Comparison of ENCODE assay signal across 19 cellular contexts in genomic region chr13:49754146-49754545, GRCh38. TPM values are rescaled to one million over a fixed set of nuclear protein-coding genes. Genes with fewer than 3 reads are reported as not detected.
DNase-seq lines count a peak whose midpoint lies in the region; ATAC-seq, FAIRE-seq and TF ChIP-seq lines count a peak whose summit lies in the region.
"Had no signal": no experiment of that assay in that cellular context is flagged by ENCODE, and none has a peak within 500 bp of the region (broad histone marks: within the 10 kb centered on the region; RNA-seq: fewer than 3 reads in every experiment).

No MANE protein-coding gene starts in this region.

- H3K9me3 Mint-ChIP-seq in activated T-cell treated with anti-CD3 and anti-CD28 coated beads, Interleukin-2, amount 50 U/mL, for 72 hours: no peaks in the 10 kb centered on the region
- H3K9me3 Mint-ChIP-seq in CD4-positive, CD25-positive, alpha-beta regulatory T cell: no peaks in the 10 kb centered on the region
- no peaks in the 10 kb centered on the region for H3K9me3 Mint-ChIP-seq in glutamatergic neuron (ENCODE audit: unreplicated experiment)
- H3K9me3 Mint-ChIP-seq: CD4-positive, alpha-beta memory T cell; HFFc6 had no signal

- no peaks in the 10 kb centered on the region for H3K9me3 ChIP-seq in CD4-positive, CD25-positive, alpha-beta regulatory T cell (ENCODE audit: control insufficient read depth in 2 of 2, low read length in 2 of 2)
- H3K9me3 ChIP-seq in GM12878 (replicated peaks; ENCODE audit: control insufficient read depth, insufficient read depth, low read length) (no peaks in the 10 kb centered on the region; the same call in 1 of the 3 replicates), right lobe of liver (no peaks in the 10 kb centered on the region)
- H3K9me3 ChIP-seq: A549 had no signal

- no peak for TF ChIP-seq EP300 in GM12878 (IDR thresholded peaks at IDR 0.05; ENCODE audit: borderline replicate concordance in 1 of 2, control insufficient read depth in 1 of 2, low read depth in 2 of 2, low read length in 2 of 2)

- no peak overlapping the region for H3K27ac ChIP-seq in CD4-positive, CD25-positive, alpha-beta regulatory T cell (ENCODE audit: insufficient read depth, low read length, poor library complexity, severe bottlenecking)
- H3K27ac ChIP-seq in GM12878 (ENCODE audit: control insufficient read depth, insufficient read depth) (no peak overlapping the region), right lobe of liver (no peak overlapping the region)
- H3K27ac ChIP-seq: 22Rv1, A549, C4-2B had no signal

- POLR2A ChIA-PET in GM12878 (lab: Charles Lee): interaction anchor here (0.6 to 1.1 kb wide), 2 partner anchors 15 to 39 kb away, joined by 3 read pairs; partner anchors contain the start of gene KPNA3

- no peaks in the 10 kb centered on the region for H3K27me3 Mint-ChIP-seq in activated T-cell treated with anti-CD3 and anti-CD28 coated beads, Interleukin-2, amount 50 U/mL, for 72 hours (ENCODE audit: low read depth)
- no peaks in the 10 kb centered on the region for H3K27me3 Mint-ChIP-seq in CD4-positive, CD25-positive, alpha-beta regulatory T cell
- no peaks in the 10 kb centered on the region for H3K27me3 Mint-ChIP-seq in glutamatergic neuron (ENCODE audit: unreplicated experiment)
- H3K27me3 Mint-ChIP-seq: CD4-positive, alpha-beta memory T cell had no signal

- no peak for ATAC-seq in activated T-cell treated with anti-CD3 and anti-CD28 coated beads, Interleukin-2, amount 50 U/mL, for 72 hours (replicated peaks in 1 of 2)
- no peak for ATAC-seq in CD4-positive, CD25-positive, alpha-beta regulatory T cell (ENCODE audit: low read depth in 2 of 2)
- ATAC-seq in GM12878 (peak; percentile 29; the same call in 1 of the 3 replicates), right lobe of liver (peak; percentile 31 to 85 (median 78)), HG03520 (IDR thresholded peaks at IDR 0.05; ENCODE audit: unreplicated experiment) (no peak)
- ATAC-seq: A549, HCT116 had no signal

- no peak for FAIRE-seq in GM12878 (lab: Jason Lieb, UNC)
- FAIRE-seq: A549 had no signal

- CTCF ChIA-PET in GM12878 (lab: Yijun Ruan, JAX): interaction anchor here (1.1 to 1.4 kb wide), 4 partner anchors 10 to 32 kb away, joined by 3 read pairs; no protein-coding TSS in a partner anchor

- RAD21 ChIA-PET in GM12878 (lab: Charles Lee; ENCODE audit: unreplicated experiment): interaction anchor here (2.1 kb wide), 1 partner anchor 39 kb away, joined by 5 read pairs; the partner anchor contains the start of gene KPNA3

- no peaks in the 10 kb centered on the region for H4K20me1 ChIP-seq in GM12878 (ENCODE audit: control insufficient read depth, insufficient read depth)

- TF ChIP-seq POLR2A in GM12878 (IDR thresholded peaks at IDR 0.05; ENCODE audit: low read depth, low read length): no peak
- no peak for TF ChIP-seq POLR2A in right lobe of liver (IDR thresholded peaks at IDR 0.05)

- H3K4me1 Mint-ChIP-seq in activated T-cell treated with anti-CD3 and anti-CD28 coated beads, Interleukin-2, amount 50 U/mL, for 72 hours (ENCODE audit: low read depth): peaks cover 15% of the 10 kb centered on the region
- H3K4me1 Mint-ChIP-seq in CD4-positive, CD25-positive, alpha-beta regulatory T cell: peaks cover 52 to 83% (median 59%) of the 10 kb centered on the region in 4 donors
- peaks cover 6% of the 10 kb centered on the region for H3K4me1 Mint-ChIP-seq in glutamatergic neuron (ENCODE audit: low read depth, unreplicated experiment)

- H3K27ac Mint-ChIP-seq in activated T-cell treated with anti-CD3 and anti-CD28 coated beads, Interleukin-2, amount 50 U/mL, for 72 hours: peak overlapping the region; percentile 70
- H3K27ac Mint-ChIP-seq in CD4-positive, CD25-positive, alpha-beta regulatory T cell: peak overlapping the region in 1 of 3 donors; percentile 82
- no peak overlapping the region for H3K27ac Mint-ChIP-seq in glutamatergic neuron (ENCODE audit: unreplicated experiment)
- H3K27ac Mint-ChIP-seq: HFFc6 had no signal

- H3K4me3 ChIP-seq in CD4-positive, CD25-positive, alpha-beta regulatory T cell (ENCODE audit: low read depth, low read length): peak overlapping the region; percentile 10
- no peak overlapping the region for H3K4me3 ChIP-seq in GM12878
- H3K4me3 ChIP-seq in right lobe of liver: peak overlapping the region in 2 of 3 donors; percentile 3 to 10
- H3K4me3 ChIP-seq: A549 had no signal

- SMC1A ChIA-PET in GM12878 (lab: Charles Lee; ENCODE audit: uncharacterized antibody, unreplicated experiment): interaction anchor here (0.7 kb wide), 1 partner anchor 38 kb away, joined by 3 read pairs; the partner anchor contains the start of gene KPNA3

- no peak for TF ChIP-seq RAD21 in GM12878 (IDR thresholded peaks at IDR 0.05; ENCODE audit: insufficient read depth, low read depth, low read length)

- no peak overlapping the region for H3K9ac ChIP-seq in GM12878 (ENCODE audit: control insufficient read depth, insufficient read depth, low read length)

- no TSS peak for BruUV-seq in GM12878 (replicated peaks; lab: Mats Ljungman, UMichigan)

- peaks cover 12% of the 10 kb centered on the region for H3K4me1 ChIP-seq in CD4-positive, CD25-positive, alpha-beta regulatory T cell (ENCODE audit: control insufficient read depth, insufficient read depth, low read length, poor library complexity, severe bottlenecking)
- H3K4me1 ChIP-seq in GM12878 (ENCODE audit: control insufficient read depth, insufficient read depth, low read length) (no peaks in the 10 kb centered on the region), right lobe of liver (peaks cover 0 to 18% (median 8%) of the 10 kb centered on the region in 4 donors)
- H3K4me1 ChIP-seq: A549 had no signal

- H3K4me2 ChIP-seq in GM12878 (ENCODE audit: control insufficient read depth, insufficient read depth): no peak overlapping the region
- H3K4me2 ChIP-seq: A549 had no signal

- H2AFZ ChIP-seq in GM12878 (ENCODE audit: control insufficient read depth, low read depth, low read length): no peak overlapping the region

- no peak overlapping the region for H3K4me3 Mint-ChIP-seq in activated T-cell treated with anti-CD3 and anti-CD28 coated beads, Interleukin-2, amount 50 U/mL, for 72 hours
- no peak overlapping the region for H3K4me3 Mint-ChIP-seq in CD4-positive, CD25-positive, alpha-beta regulatory T cell
- H3K4me3 Mint-ChIP-seq in glutamatergic neuron (ENCODE audit: unreplicated experiment): no peak overlapping the region
- H3K4me3 Mint-ChIP-seq: HFFc6 had no signal

- intact Hi-C loops in GM12878 (cut with micrococcal nuclease; ENCODE audit: unreplicated experiment) (no loop called here), right lobe of liver (cut with DNase I) (no loop called here)

- H3K79me2 ChIP-seq in GM12878 (ENCODE audit: control insufficient read depth, insufficient read depth, low read length): peaks cover 44% of the 10 kb centered on the region

- TF ChIP-seq CTCF in GM12878 (IDR thresholded peaks at IDR 0.05 in 2 of 3, conservative IDR thresholded peaks at IDR 0.05 in 1 of 3; ENCODE audit: control insufficient read depth in 2 of 3, extremely low read depth in 1 of 3, insufficient read depth in 1 of 3, low read depth in 3 of 3, low read length in 3 of 3) (no peak), right lobe of liver (IDR thresholded peaks at IDR 0.05) (no peak), glutamatergic neuron (IDR thresholded peaks at IDR 0.05; ENCODE audit: partially characterized antibody, unreplicated experiment) (no peak)

- 57% methylated on average over 4 of the region's 4 CpGs for WGBS in GM12878 (ENCODE audit: insufficient coverage, insufficient replicate concordance, low lambda C conversion rate, missing lambda C conversion rate)
- 26% methylated on average over 4 of the region's 4 CpGs for WGBS in right lobe of liver (ENCODE audit: insufficient coverage, low coverage, low lambda C conversion rate, missing lambda C conversion rate)

- no peak for DNase-seq in activated T-cell treated with anti-CD3 and anti-CD28 coated beads, Interleukin-2, amount 50 U/mL, for 72 hours
- DNase-seq in activated T-cell treated with anti-CD3 and anti-CD28 coated beads, Interleukin-2, amount 50 U/mL, for 48 hours: no peak
- no peak for DNase-seq in CD4-positive, CD25-positive, alpha-beta regulatory T cell
- DNase-seq in GM12878 (ENCODE audit: low read depth, low spot score) (no peak), right lobe of liver (no peak), NCI-H187 treated with DMSO at 0.1 percent for 48 hours (lab: John Stamatoyannopoulos, UW) (no peak), glutamatergic neuron (no peak)
- DNase-seq: AML-193; CD4-positive, alpha-beta memory T cell; DMS79 treated with DMSO at 0.1 percent for 48 hours; GF-D8; GOT3; H7; HFFc6 had no signal

- in situ Hi-C loops in GM12878 (cut with MboI): no loop called here

- peaks cover 0 to 8% of the 10 kb centered on the region in 2 donors for H3K36me3 Mint-ChIP-seq in activated T-cell treated with anti-CD3 and anti-CD28 coated beads, Interleukin-2, amount 50 U/mL, for 72 hours (ENCODE audit: insufficient read depth in 2 of 2)
- H3K36me3 Mint-ChIP-seq in CD4-positive, CD25-positive, alpha-beta regulatory T cell: peaks cover 24% of the 10 kb centered on the region
- H3K36me3 Mint-ChIP-seq in glutamatergic neuron (ENCODE audit: unreplicated experiment): peaks cover 6% of the 10 kb centered on the region

- no peaks in the 10 kb centered on the region for H3K27me3 ChIP-seq in CD4-positive, CD25-positive, alpha-beta regulatory T cell (ENCODE audit: control insufficient read depth, insufficient read depth, low read length)
- H3K27me3 ChIP-seq in GM12878 (replicated peaks in 1 of 2; ENCODE audit: control insufficient read depth in 2 of 2, insufficient read depth in 2 of 2, low read length in 1 of 2): no peaks in the 10 kb centered on the region
- no peaks in the 10 kb centered on the region for H3K27me3 ChIP-seq in right lobe of liver

- H3K36me3 ChIP-seq in CD4-positive, CD25-positive, alpha-beta regulatory T cell (ENCODE audit: control insufficient read depth, insufficient read depth, low read length): no peaks in the 10 kb centered on the region
- H3K36me3 ChIP-seq in GM12878 (ENCODE audit: control insufficient read depth in 2 of 2, insufficient read depth in 2 of 2, low read length in 1 of 2): no peaks in the 10 kb centered on the region
- no peaks in the 10 kb centered on the region for H3K36me3 ChIP-seq in right lobe of liver

RNA-seq across cellular contexts. Expression of gene KPNA3, which starts 38.3 kb away (rescaled TPM):
- 10 to 100 TPM; 23.5 to 27.0 TPM for total RNA-seq in activated T-cell treated with anti-CD3 and anti-CD28 coated beads, Interleukin-2, amount 50 U/mL, for 72 hours
- total RNA-seq in CD4-positive, CD25-positive, alpha-beta regulatory T cell: 25.1 TPM
- polyA plus RNA-seq in CD4-positive, CD25-positive, alpha-beta regulatory T cell: 10 to 100 TPM; 24.4 to 28.3 (median 27.8) TPM
- 12.7 and 13.5 TPM in 2 replicates for total RNA-seq in GM12878 (2013; cell fraction: nucleolus; rRNA removed)
- total RNA-seq in GM12878 (2014; rRNA removed) (23.7 and 27.6 TPM in 2 replicates), GM12878 (2014; rRNA removed; fragmentation: Illumina TruSeq; extraction: Trizol) (32.8 TPM in 2 replicates), GM12878 (2021) (45.9 and 46.9 TPM in 2 replicates), right lobe of liver (10 to 100 TPM; 16.3 to 27.2 (median 19.5) TPM), glutamatergic neuron (ENCODE audit: unreplicated experiment) (46.6 TPM)
- polyA plus RNA-seq in GM12878 (2011; ENCODE audit: low read depth): 12.1 TPM
- polyA plus RNA-seq in GM12878 (2011; rRNA removed) (29.4 and 38.3 TPM in 2 replicates), GM12878 (2014; fragmentation: Illumina TruSeq; extraction: Trizol) (50.5 and 64.0 TPM in 2 replicates), GM12878 (2014; fragmentation: Nextera tagmentation; extraction: Ambion mirVana) (10 to 100 TPM; 23.3 to 27.5 TPM), GM12878 (2014; rRNA removed) (20.0 and 23.3 TPM in 2 replicates), GM12878 (2016; fragmentation: Nextera tagmentation; extraction: Ambion mirVana) (10 to 100 TPM; 36.4 to 37.3 TPM)
- polyA plus RNA-seq in GM12878 (2011; cell fraction: cytosol; rRNA removed): 17.4 and 20.3 TPM in 2 replicates
- 11.1 and 16.1 TPM in 2 replicates for polyA plus RNA-seq in GM12878 (2011; cell fraction: nucleus; rRNA removed)
- polyA plus RNA-seq in GM12878 (2012): 16.3 and 19.0 TPM in 2 replicates
- polyA minus RNA-seq in GM12878 (2011; rRNA and poly(A)+ RNA removed): 31.0 and 43.8 TPM in 2 replicates
- 15.8 and 24.4 TPM in 2 replicates for polyA minus RNA-seq in GM12878 (2011; cell fraction: cytosol; rRNA and poly(A)+ RNA removed)
- 5.6 and 10.4 TPM in 2 replicates for polyA minus RNA-seq in GM12878 (2011; cell fraction: nucleus; rRNA and poly(A)+ RNA removed)

Comparison
In these comparisons a context has a peak if more than half of its experiments do, and no peak if none do; other contexts are left out.
1. ATAC-seq: peak in GM12878 (single experiment) and right lobe of liver (4 of 4); none in activated T-cell treated with anti-CD3 and anti-CD28 coated beads, Interleukin-2, amount 50 U/mL, for 72 hours (0 of 2), CD4-positive, CD25-positive, alpha-beta regulatory T cell (0 of 2) and HG03520 (single experiment).